15 cellular contexts compared by ENCODE assay signal in genomic region chr11:75878968-75879367, GRCh38.
DNase-seq lines count a peak whose midpoint lies in the region; ATAC-seq and TF ChIP-seq lines count a peak whose summit lies in the region.
"Had no signal": no experiment of that assay in that cellular context is flagged by ENCODE, and none has a peak within 500 bp of the region (broad histone marks: within the 10 kb centered on the region; RNA-seq: fewer than 3 reads in every experiment).

No MANE protein-coding gene starts in this region.

- WGBS in suprapubic skin: 77% methylated on average over 2 of the region's 2 CpGs

- peaks cover 58% of the 10 kb centered on the region for H3K4me1 Mint-ChIP-seq in dendritic cell treated with granulocyte-macrophage colony-stimulating factor and Interleukin-4, amounts not matched to agents 40 ng/mL and 50 ng/mL, for 4 days (ENCODE audit: low read depth)
- peaks cover 16% of the 10 kb centered on the region for H3K4me1 Mint-ChIP-seq in mesothelial cell of epicardium
- peaks cover 7% of the 10 kb centered on the region for H3K4me1 Mint-ChIP-seq in T-helper 2 cell treated with Interferon-gamma antibody and Interleukin-4, amounts not matched to agents 5 μg/mL and 100 μg/mL, for 36 hours (ENCODE audit: low read depth)

- no peak overlapping the region; the same call in 1 of the 2 replicates for H2AFZ ChIP-seq in KMS-11 (ENCODE audit: low read depth)
- H2AFZ ChIP-seq: PC-9 had no signal

- peaks cover 43% of the 10 kb centered on the region for H3K4me1 ChIP-seq in KMS-11 (ENCODE audit: low read depth, poor library complexity, severe bottlenecking)
- no peaks in the 10 kb centered on the region for H3K4me1 ChIP-seq in suprapubic skin

- DNase-seq in mesothelial cell of epicardium (ENCODE audit: low spot score in 2 of 2, unreplicated experiment in 2 of 2): no peak
- DNase-seq in superior temporal gyrus (ENCODE audit: extremely low spot score): peak; percentile 76
- no peak for DNase-seq in SKM-1 (lab: John Stamatoyannopoulos, UW; ENCODE audit: unreplicated experiment)
- DNase-seq in suprapubic skin (ENCODE audit: low spot score in 2 of 2): no peak
- no peak for DNase-seq in T-helper 2 cell treated with Interferon-gamma antibody and Interleukin-4, amounts not matched to agents 5 μg/mL and 100 μg/mL, for 36 hours (ENCODE audit: low spot score)
- DNase-seq: ACHN, DMS 273 treated with DMSO at 0.1 percent for 48 hours, KG1, NCI-H1092, NCI-H1694 treated with DMSO at 0.1 percent for 48 hours, NCI-H446, PC-9 had no signal

- no peaks in the 10 kb centered on the region for H3K79me2 ChIP-seq in KMS-11 (ENCODE audit: insufficient read depth, low read depth)

- TF ChIP-seq POLR2A in suprapubic skin (IDR thresholded peaks at IDR 0.05): no peak

- H3K9me3 Mint-ChIP-seq in dendritic cell treated with granulocyte-macrophage colony-stimulating factor and Interleukin-4, amounts not matched to agents 40 ng/mL and 50 ng/mL, for 4 days: no peaks in the 10 kb centered on the region
- no peaks in the 10 kb centered on the region for H3K9me3 Mint-ChIP-seq in mesothelial cell of epicardium
- no peaks in the 10 kb centered on the region for H3K9me3 Mint-ChIP-seq in T-helper 2 cell treated with Interferon-gamma antibody and Interleukin-4, amounts not matched to agents 5 μg/mL and 100 μg/mL, for 36 hours

- peak overlapping the region; percentile 55 for H3K27ac Mint-ChIP-seq in dendritic cell treated with granulocyte-macrophage colony-stimulating factor and Interleukin-4, amounts not matched to agents 40 ng/mL and 50 ng/mL, for 4 days
- peak overlapping the region; percentile 51 for H3K27ac Mint-ChIP-seq in mesothelial cell of epicardium
- no peak overlapping the region for H3K27ac Mint-ChIP-seq in T-helper 2 cell treated with Interferon-gamma antibody and Interleukin-4, amounts not matched to agents 5 μg/mL and 100 μg/mL, for 36 hours

- no peak for TF ChIP-seq EP300 in suprapubic skin (IDR thresholded peaks at IDR 0.05)

- H3K27me3 Mint-ChIP-seq in dendritic cell treated with granulocyte-macrophage colony-stimulating factor and Interleukin-4, amounts not matched to agents 40 ng/mL and 50 ng/mL, for 4 days: no peaks in the 10 kb centered on the region
- no peaks in the 10 kb centered on the region for H3K27me3 Mint-ChIP-seq in mesothelial cell of epicardium (ENCODE audit: low read depth)
- H3K27me3 Mint-ChIP-seq in T-helper 2 cell treated with Interferon-gamma antibody and Interleukin-4, amounts not matched to agents 5 μg/mL and 100 μg/mL, for 36 hours (ENCODE audit: low read depth): no peaks in the 10 kb centered on the region

- TF ChIP-seq CTCF in KMS-11 (conservative IDR thresholded peaks at IDR 0.05; ENCODE audit: low read depth, low read length) (no peak), mesothelial cell of epicardium (IDR thresholded peaks at IDR 0.05; ENCODE audit: unreplicated experiment) (no peak), suprapubic skin (IDR thresholded peaks at IDR 0.05) (no peak)

- H3K4me2 ChIP-seq in KMS-11: peak overlapping the region; percentile 52
- H3K4me2 ChIP-seq: PC-9 had no signal

- H3K4me3 ChIP-seq in KMS-11 (IDR thresholded peaks at IDR 0.05; ENCODE audit: insufficient read depth, low read depth, low read length) (no peak overlapping the region), suprapubic skin (no peak overlapping the region)
- H3K4me3 ChIP-seq: PC-9 had no signal

- no peaks in the 10 kb centered on the region for H3K27me3 ChIP-seq in KMS-11 (ENCODE audit: insufficient read depth, low read depth)
- H3K27me3 ChIP-seq in suprapubic skin: no peaks in the 10 kb centered on the region

- peaks cover 57% of the 10 kb centered on the region for H3K36me3 Mint-ChIP-seq in dendritic cell treated with granulocyte-macrophage colony-stimulating factor and Interleukin-4, amounts not matched to agents 40 ng/mL and 50 ng/mL, for 4 days (ENCODE audit: low read depth)
- peaks cover 11% of the 10 kb centered on the region for H3K36me3 Mint-ChIP-seq in mesothelial cell of epicardium
- peaks cover 5% of the 10 kb centered on the region for H3K36me3 Mint-ChIP-seq in T-helper 2 cell treated with Interferon-gamma antibody and Interleukin-4, amounts not matched to agents 5 μg/mL and 100 μg/mL, for 36 hours (ENCODE audit: low read depth)

- H4K20me1 ChIP-seq in KMS-11 (ENCODE audit: insufficient read depth): no peaks in the 10 kb centered on the region

- no peak overlapping the region for H3K4me3 Mint-ChIP-seq in dendritic cell treated with granulocyte-macrophage colony-stimulating factor and Interleukin-4, amounts not matched to agents 40 ng/mL and 50 ng/mL, for 4 days
- no peak overlapping the region for H3K4me3 Mint-ChIP-seq in mesothelial cell of epicardium
- no peak overlapping the region for H3K4me3 Mint-ChIP-seq in T-helper 2 cell treated with Interferon-gamma antibody and Interleukin-4, amounts not matched to agents 5 μg/mL and 100 μg/mL, for 36 hours

- no peak for ATAC-seq in HG03097 (IDR thresholded peaks at IDR 0.05; ENCODE audit: low FRiP score, unreplicated experiment)

- H3K36me3 ChIP-seq in KMS-11 (ENCODE audit: insufficient read depth): no peaks in the 10 kb centered on the region
- no peaks in the 10 kb centered on the region for H3K36me3 ChIP-seq in suprapubic skin

- H3K9me3 ChIP-seq in suprapubic skin: no peaks in the 10 kb centered on the region

- intact Hi-C loops in dendritic cell treated with granulocyte-macrophage colony-stimulating factor and Interleukin-4, amounts not matched to agents 40 ng/mL and 50 ng/mL, for 4 days (cut with micrococcal nuclease): no loop called here

- peak overlapping the region; percentile 9; the same call in 1 of the 2 replicates for H3K9ac ChIP-seq in KMS-11

- H3K27ac ChIP-seq in KMS-11: peak overlapping the region; percentile 60
- no peak overlapping the region for H3K27ac ChIP-seq in suprapubic skin
- H3K27ac ChIP-seq: PC-9 had no signal
